In the genomic region with DNA sequence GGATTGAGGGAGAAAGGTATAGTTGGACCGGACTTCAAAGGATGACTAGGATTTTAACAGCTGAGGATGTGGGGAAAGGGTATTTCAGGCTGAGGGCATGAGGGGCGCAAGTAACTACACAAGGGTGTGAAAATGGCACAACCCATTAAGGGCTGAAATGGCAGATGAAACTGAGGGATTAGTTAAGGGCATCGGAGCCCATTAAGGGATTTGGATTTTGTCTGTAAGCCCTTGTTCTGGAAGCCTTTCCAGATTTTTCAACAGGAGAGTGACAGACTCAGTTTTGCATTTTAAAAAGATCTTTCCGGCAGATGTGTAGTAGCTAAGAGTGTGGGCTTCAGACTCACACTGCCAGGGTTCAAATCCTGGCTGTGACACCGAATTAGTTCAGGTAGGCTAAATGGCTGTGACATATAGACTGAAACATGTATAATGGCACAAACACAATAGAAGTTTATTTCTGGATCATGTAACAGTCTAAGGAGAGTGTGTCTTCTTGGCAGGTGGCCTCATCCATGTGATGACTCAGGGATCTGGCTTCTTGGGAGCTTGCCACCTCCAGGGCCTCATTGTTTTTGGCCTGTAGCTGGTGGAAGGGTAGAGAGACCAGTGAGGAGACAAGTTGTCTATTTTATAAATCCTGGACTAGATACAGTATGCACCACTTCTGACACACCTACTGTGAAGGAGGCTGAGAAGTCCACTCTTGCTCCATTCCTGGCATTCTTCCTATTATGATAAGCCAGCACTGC, we compare ENCODE assay signal across 13 cellular contexts. TPM values are rescaled to one million over a fixed set of nuclear protein-coding genes. Genes with fewer than 3 reads are reported as not detected.
A peak's percentile ranks its signal among the peaks of the same experiment; 100 is the strongest.
DNase-seq lines count a peak whose midpoint lies in the region; ATAC-seq, FAIRE-seq and TF ChIP-seq lines count a peak whose summit lies in the region.
"Had no signal": no experiment of that assay in that cellular context is flagged by ENCODE, and none has a peak within 500 bp of the region (broad histone marks: within the 10 kb centered on the region; RNA-seq: fewer than 3 reads in every experiment).

No MANE protein-coding gene starts in this region.

- H4K20me1 ChIP-seq in K562 (replicated peaks; ENCODE audit: control insufficient read depth, insufficient read depth, low read length) (no peaks in the 10 kb centered on the region), H9 (ENCODE audit: control insufficient read depth, insufficient read depth, insufficient read length) (no peaks in the 10 kb centered on the region)

- POLR2A ChIA-PET in K562 (lab: Yijun Ruan, JAX), result interaction anchor here (0.6 to 1.4 kb wide), 5 partner anchors 10 to 441 kb away, joined by 3 to 4 read pairs (median 3); no protein-coding TSS in a partner anchor

- no peak overlapping the region for H4K8ac ChIP-seq in H9 (replicated peaks; ENCODE audit: insufficient read length, low read depth, low read length)

- H3K79me2 ChIP-seq in K562 (ENCODE audit: control insufficient read depth, insufficient read depth, low read length), result no peaks in the 10 kb centered on the region
- H3K79me2 ChIP-seq in H9 (ENCODE audit: insufficient read depth, low read length), result no peaks in the 10 kb centered on the region

- H2AFZ ChIP-seq in K562 (ENCODE audit: low read depth, low read length) (no peak overlapping the region), H9 (ENCODE audit: low read length) (no peak overlapping the region)

- BruUV-seq in K562 (replicated peaks; lab: Mats Ljungman, UMichigan), result no TSS peak

- no peak overlapping the region for H4K5ac ChIP-seq in H9 (ENCODE audit: insufficient read length, low read depth, low read length)

- H3K79me1 ChIP-seq in H9 (ENCODE audit: insufficient read depth, low read depth, low read length, poor library complexity, severe bottlenecking), result no peaks in the 10 kb centered on the region

- no peak for ATAC-seq in K562
- ATAC-seq in HG02610 (IDR thresholded peaks at IDR 0.05; ENCODE audit: unreplicated experiment), result no peak
- no peak for ATAC-seq in left colon
- ATAC-seq: activated T-helper 17 cell treated with anti-CD3 and anti-CD28 coated beads, Interleukin-2, amount 50 U/mL, for 72 hours had no signal

- H3K18ac ChIP-seq in H9 (ENCODE audit: insufficient read length, low read depth, low read length), result no peak overlapping the region

- H2BK120ac ChIP-seq in H9 (ENCODE audit: low read depth, low read length, poor library complexity, severe bottlenecking), result no peak overlapping the region

- FAIRE-seq in K562 (lab: Jason Lieb, UNC), result no peak

- no peak for TF ChIP-seq RAD21 in K562 (CRISPR knock-in tag; conservative IDR thresholded peaks at IDR 0.05 in 1 of 2, IDR thresholded peaks at IDR 0.05 in 1 of 2)

- no peaks in the 10 kb centered on the region for H3K9me3 ChIP-seq in K562 (replicated peaks; ENCODE audit: control insufficient read depth, insufficient read depth, low read depth, low read length)
- H3K9me3 ChIP-seq in H9 (ENCODE audit: control insufficient read depth, low read depth, low read length), result no peaks in the 10 kb centered on the region
- H3K9me3 ChIP-seq: esophagus squamous epithelium had no signal

- TF ChIP-seq CTCF in K562 (IDR thresholded peaks at IDR 0.05 in 2 of 3, conservative IDR thresholded peaks at IDR 0.05 in 1 of 3; ENCODE audit: insufficient read depth in 2 of 3, low read depth in 1 of 3, low read length in 3 of 3), result no peak
- TF ChIP-seq CTCF in H9 (conservative IDR thresholded peaks at IDR 0.05), result no peak

- H3T11ph ChIP-seq in H9 (ENCODE audit: low read length), result no peak overlapping the region

- no peak overlapping the region for H4K91ac ChIP-seq in H9 (ENCODE audit: insufficient read length, low read depth, low read length)

- H3K4ac ChIP-seq in H9 (ENCODE audit: low read depth, low read length), result no peak overlapping the region

- no peak overlapping the region for H3K23ac ChIP-seq in H9 (ENCODE audit: insufficient read length, low read depth, low read length)

- H3K27ac ChIP-seq in K562 (ENCODE audit: extremely low read depth, low read depth, low read length) (no peak overlapping the region), H9 (ENCODE audit: insufficient read length, low read depth, low read length) (no peak overlapping the region)
- H3K27ac ChIP-seq: esophagus squamous epithelium had no signal

- no peaks in the 10 kb centered on the region for H3K23me2 ChIP-seq in H9 (ENCODE audit: insufficient read length, low read depth, low read length, poor library complexity, severe bottlenecking)

- H3K9me1 ChIP-seq in K562 (ENCODE audit: control insufficient read depth, insufficient read depth, low read length), result no peaks in the 10 kb centered on the region

- no peak overlapping the region for H2AK5ac ChIP-seq in H9 (ENCODE audit: insufficient read length, low read length)

- no peak overlapping the region for H3K14ac ChIP-seq in H9 (ENCODE audit: insufficient read depth, low read length)

- H3K4me2 ChIP-seq in K562 (ENCODE audit: insufficient read depth, low read length), result no peak overlapping the region
- no peak overlapping the region for H3K4me2 ChIP-seq in H9 (ENCODE audit: insufficient read depth, insufficient read length, low read length)

- H2BK5ac ChIP-seq in H9 (ENCODE audit: insufficient read length, low read length), result no peak overlapping the region

- no peak overlapping the region for H3K56ac ChIP-seq in H9 (ENCODE audit: insufficient read length, low read depth, low read length)

- no peaks in the 10 kb centered on the region for H3K4me1 ChIP-seq in K562 (replicated peaks in 1 of 2; ENCODE audit: control insufficient read depth in 2 of 2, insufficient read depth in 2 of 2, low read length in 2 of 2)
- no peaks in the 10 kb centered on the region for H3K4me1 ChIP-seq in H9 (ENCODE audit: insufficient read depth, low read length)
- H3K4me1 ChIP-seq: esophagus squamous epithelium had no signal

- in situ Hi-C loops in Caki2 (cut with HindIII; ENCODE audit: low pct_unique_long_range_greater_than_20kb, low sequenced_read_pairs), result no loop called here
- in situ Hi-C loops in K562 (cut with MboI), result no loop called here

- no peaks in the 10 kb centered on the region for H3K4me1 Mint-ChIP-seq in H9

- H2BK15ac ChIP-seq in H9 (ENCODE audit: low read depth, low read length), result no peak overlapping the region

- intact Hi-C loops in K562 (cut with micrococcal nuclease), result no loop called here
- intact Hi-C loops in left colon (cut with DNase I, micrococcal nuclease), result no loop called here

- H3K27me3 Mint-ChIP-seq in H9 (ENCODE audit: low read depth), result no peaks in the 10 kb centered on the region; the same call in 1 of the 2 replicates
- H3K27me3 Mint-ChIP-seq: activated T-helper 17 cell treated with anti-CD3 and anti-CD28 coated beads, Interleukin-2, amount 50 U/mL, for 72 hours had no signal

- no peak for TF ChIP-seq EP300 in K562 (IDR thresholded peaks at IDR 0.05; ENCODE audit: low read length)

- no peaks in the 10 kb centered on the region for H3K36me3 Mint-ChIP-seq in H9 (ENCODE audit: insufficient read depth in 1 of 3, low read depth in 3 of 3)

- no peak overlapping the region for H3K4me3 ChIP-seq in K562
- H3K4me3 ChIP-seq: esophagus squamous epithelium had no signal

- peak; percentile 10 for DNase-seq in Caki2 (ENCODE audit: low read depth)
- peak; percentile 93 for DNase-seq in M059J (ENCODE audit: low read depth)
- no peak for DNase-seq in K562 (ENCODE audit: extremely low read depth in 1 of 4, low spot score in 3 of 4)
- DNase-seq in kidney glomerular epithelial cell (lab: John Stamatoyannopoulos, UW), result peak; percentile 72
- DNase-seq in H9, result no peak
- DNase-seq in left colon, result no peak
- DNase-seq in SKM-1 treated with dmso at 0.1 percent for 144 hours (lab: John Stamatoyannopoulos, UW; ENCODE audit: unreplicated experiment), result no peak
- DNase-seq: esophagus squamous epithelium, NCI-H1436, T-helper 2 cell had no signal

- H3K27me3 ChIP-seq in K562 (ENCODE audit: control insufficient read depth in 2 of 2, insufficient read depth in 2 of 2, low read length in 2 of 2) (peaks cover 20 to 33% of the 10 kb centered on the region in 2 experiments; a peak in 4 of 5 replicates), H9 (ENCODE audit: insufficient read depth, low read length) (no peaks in the 10 kb centered on the region)

- H3K27ac Mint-ChIP-seq in H9, result no peak overlapping the region
- H3K27ac Mint-ChIP-seq: activated T-helper 17 cell treated with anti-CD3 and anti-CD28 coated beads, Interleukin-2, amount 50 U/mL, for 72 hours had no signal

- no peak overlapping the region for H3K4me3 Mint-ChIP-seq in H9
- H3K4me3 Mint-ChIP-seq: activated T-helper 17 cell treated with anti-CD3 and anti-CD28 coated beads, Interleukin-2, amount 50 U/mL, for 72 hours; nephron had no signal

- no peak overlapping the region for H3K9ac ChIP-seq in K562 (ENCODE audit: insufficient read depth in 1 of 2, low read depth in 2 of 2, low read length in 2 of 2)
- no peak overlapping the region for H3K9ac ChIP-seq in H9 (ENCODE audit: extremely low read depth, insufficient read length, low read length)

- no peak for TF ChIP-seq POLR2A in K562 (conservative IDR thresholded peaks at IDR 0.05)

- H3K9me3 Mint-ChIP-seq in H9, result no peaks in the 10 kb centered on the region
- H3K9me3 Mint-ChIP-seq: activated T-helper 17 cell treated with anti-CD3 and anti-CD28 coated beads, Interleukin-2, amount 50 U/mL, for 72 hours; nephron had no signal

- H2BK12ac ChIP-seq in H9 (ENCODE audit: insufficient read length, low read depth, low read length), result no peak overlapping the region

- 1% methylated on average over 5 of the region's 5 CpGs for WGBS in K562 (ENCODE audit: insufficient coverage, low coverage, missing lambda C conversion rate)
- no CpG with 5 or more reads among the region's 5 CpGs for WGBS in H9 (ENCODE audit: extremely low coverage, insufficient read length, low lambda C conversion rate)

- no peaks in the 10 kb centered on the region for H3K36me3 ChIP-seq in K562 (ENCODE audit: control insufficient read depth, insufficient read depth, low read length)
- H3K36me3 ChIP-seq: esophagus squamous epithelium had no signal

- no peak overlapping the region for H2BK20ac ChIP-seq in H9 (ENCODE audit: low read depth, low read length, poor library complexity, severe bottlenecking)

- CTCF ChIA-PET in K562 (lab: Yijun Ruan, JAX; ENCODE audit: low intra/inter-chr PET ratio), result no interaction called here

RNA-seq across cellular contexts. Expression of gene UBE2T, which starts 49.6 kb away (rescaled TPM):
- 135 and 136 TPM in 2 replicates for total RNA-seq in Caki2 (2014; rRNA removed; shearing (Covaris generic); ENCODE audit: low replicate concordance)
- 249 and 263 TPM in 2 replicates for total RNA-seq in M059J (2014; rRNA removed; shearing (Covaris generic))
- 49.3 and 60.2 TPM in 2 replicates for total RNA-seq in K562 (2011; cell fraction: chromatin; rRNA removed; ENCODE audit: low replicate concordance)
- total RNA-seq in K562 (2011; cell fraction: nucleolus; rRNA removed), result 52.5 and 54.5 TPM in 2 replicates
- 53.1 and 59.8 TPM in 2 replicates for total RNA-seq in K562 (2011; cell fraction: nucleoplasm; rRNA removed)
- total RNA-seq in K562 (2014; rRNA removed) (98.8 and 112 TPM in 2 replicates), K562 (2014; rRNA removed; fragmentation: Illumina TruSeq; extraction: Trizol) (168 and 186 TPM in 2 replicates), K562 (2015; rRNA removed; fragmentation: Illumina TruSeq; extraction: Trizol) (118 and 125 TPM in 2 replicates), K562 (2021) (91.4 and 94.6 TPM in 2 replicates), H9 (2021) (50.9 and 56.0 TPM in 2 replicates), left colon (1 to 10 TPM; 5.2 to 8.9 TPM)
- polyA plus RNA-seq in K562 (2011; rRNA removed) (320 and 356 TPM in 2 replicates), K562 (2014; fragmentation: Illumina TruSeq; extraction: Trizol) (197 and 225 TPM in 2 replicates), K562 (2014; fragmentation: Nextera tagmentation; extraction: Ambion mirVana) (100 to 1,000 TPM; 388 to 438 TPM), K562 (2014; rRNA removed) (168 and 181 TPM in 2 replicates)
- 216 and 296 TPM in 2 replicates for polyA plus RNA-seq in K562 (2011; cell fraction: cytosol; rRNA removed)
- 130 and 199 TPM in 2 replicates for polyA plus RNA-seq in K562 (2011; cell fraction: nucleus; rRNA removed)
- 117 and 137 TPM in 2 replicates for polyA plus RNA-seq in K562 (2012)
- polyA minus RNA-seq in K562 (2011; rRNA and poly(A)+ RNA removed), result 137 and 150 TPM in 2 replicates
- polyA minus RNA-seq in K562 (2011; cell fraction: cytosol; rRNA and poly(A)+ RNA removed), result 51.0 and 60.2 TPM in 2 replicates
- polyA minus RNA-seq in K562 (2011; cell fraction: nucleus; rRNA and poly(A)+ RNA removed), result 35.4 and 57.3 TPM in 2 replicates

RNA-seq across cellular contexts. Expression of gene PPP1R12B, which starts 56.4 kb away (rescaled TPM):
- total RNA-seq in Caki2 (2014; rRNA removed; shearing (Covaris generic); ENCODE audit: low replicate concordance), result 2.8 and 14.8 TPM in 2 replicates
- 4.1 and 9.3 TPM in 2 replicates for total RNA-seq in M059J (2014; rRNA removed; shearing (Covaris generic))
- total RNA-seq in K562 (2011; cell fraction: chromatin; rRNA removed; ENCODE audit: low replicate concordance), result 182 and 275 TPM in 2 replicates
- total RNA-seq in K562 (2011; cell fraction: nucleolus; rRNA removed), result 62.9 and 69.9 TPM in 2 replicates
- 103 and 122 TPM in 2 replicates for total RNA-seq in K562 (2011; cell fraction: nucleoplasm; rRNA removed)
- total RNA-seq in K562 (2014; rRNA removed) (6.9 and 7.8 TPM in 2 replicates), K562 (2014; rRNA removed; fragmentation: Illumina TruSeq; extraction: Trizol) (15.3 and 16.9 TPM in 2 replicates), K562 (2015; rRNA removed; fragmentation: Illumina TruSeq; extraction: Trizol) (12.0 and 16.5 TPM in 2 replicates), K562 (2021) (15.6 and 17.9 TPM in 2 replicates), H9 (2021) (8.1 and 12.9 TPM in 2 replicates), left colon (100 to 1,000 TPM in 1 of 2 donors, 10 to 100 TPM in 1; 71.0 to 104 TPM)
- polyA plus RNA-seq in K562 (2011; rRNA removed) (13.6 and 15.7 TPM in 2 replicates), K562 (2014; fragmentation: Illumina TruSeq; extraction: Trizol) (9.7 and 14.0 TPM in 2 replicates), K562 (2014; fragmentation: Nextera tagmentation; extraction: Ambion mirVana) (1 to 10 TPM in 1 of 2 experiments, under 1 TPM in 1; 0.73 to 1.1 TPM), K562 (2014; rRNA removed) (6.9 and 7.9 TPM in 2 replicates)
- 14.8 and 18.9 TPM in 2 replicates for polyA plus RNA-seq in K562 (2011; cell fraction: cytosol; rRNA removed)
- polyA plus RNA-seq in K562 (2011; cell fraction: nucleus; rRNA removed), result 50.2 and 59.9 TPM in 2 replicates
- polyA plus RNA-seq in K562 (2012), result 3.4 and 5.3 TPM in 2 replicates
- 110 and 112 TPM in 2 replicates for polyA minus RNA-seq in K562 (2011; rRNA and poly(A)+ RNA removed)
- 13.2 and 15.7 TPM in 2 replicates for polyA minus RNA-seq in K562 (2011; cell fraction: cytosol; rRNA and poly(A)+ RNA removed)
- 85.2 and 142 TPM in 2 replicates for polyA minus RNA-seq in K562 (2011; cell fraction: nucleus; rRNA and poly(A)+ RNA removed)

Comparison
In these comparisons a context has a peak if more than half of its experiments do, and no peak if none do; other contexts are left out.
1. DNase-seq: peak in Caki2 (single experiment), M059J (single experiment) and kidney glomerular epithelial cell (single experiment); none in K562 (0 of 4), H9 (single experiment), left colon (0 of 2) and SKM-1 treated with dmso at 0.1 percent for 144 hours (single experiment).